In genomic region chr9:7811679-7812078, GRCh38 we compare ENCODE assay signal across 15 cellular contexts. TPM values are rescaled to one million over a fixed set of nuclear protein-coding genes. Genes with fewer than 3 reads are reported as not detected.
DNase-seq lines count a peak whose midpoint lies in the region; ATAC-seq lines count a peak whose summit lies in the region.
"Had no signal": no experiment of that assay in that cellular context is flagged by ENCODE, and none has a peak within 500 bp of the region (broad histone marks: within the 10 kb centered on the region; RNA-seq: fewer than 3 reads in every experiment).

No MANE protein-coding gene starts in this region.

- no peaks in the 10 kb centered on the region for H3K36me3 ChIP-seq in CD8-positive, alpha-beta memory T cell (ENCODE audit: insufficient read depth, low read length)

- no peak overlapping the region for H3K27ac Mint-ChIP-seq in CD8-positive, alpha-beta memory T cell

- no peaks in the 10 kb centered on the region for H3K27me3 ChIP-seq in CD8-positive, alpha-beta memory T cell (ENCODE audit: insufficient read depth, low read length, poor library complexity, severe bottlenecking)

- H3K27me3 Mint-ChIP-seq in CD8-positive, alpha-beta memory T cell: peaks cover 3 to 18% of the 10 kb centered on the region in 2 donors

- DNase-seq in NCI-H2171 treated with DMSO at 0.1 percent for 48 hours (lab: John Stamatoyannopoulos, UW) (peak; percentile 2), NCI-H2171 (lab: John Stamatoyannopoulos, UW) (no peak), DMS79 treated with DMSO at 0.1 percent for 48 hours (lab: John Stamatoyannopoulos, UW) (peak; percentile 79), NCI-H69 (lab: John Stamatoyannopoulos, UW) (peak; percentile 89), retina (peak; percentile 17)
- DNase-seq in CD8-positive, alpha-beta memory T cell: no peak
- DNase-seq: Caco-2; NCI-H187 treated with DMSO at 0.1 percent for 48 hours; NCI-H446; NK-92 treated with Interleukin-12 subunit alpha and Interleukin-12 subunit beta, amount 100 ng/mL, for 24 hours; PC-9 had no signal

- H3K36me3 Mint-ChIP-seq in CD8-positive, alpha-beta memory T cell: no peaks in the 10 kb centered on the region

- POLR2A ChIA-PET in CD8-positive, alpha-beta memory T cell (lab: Charles Lee): no interaction called here

- H3K9me3 Mint-ChIP-seq in CD8-positive, alpha-beta memory T cell: no peaks in the 10 kb centered on the region

- ATAC-seq in GM18868 (IDR thresholded peaks at IDR 0.05; ENCODE audit: unreplicated experiment) (no peak), GM21447 (IDR thresholded peaks at IDR 0.05; ENCODE audit: unreplicated experiment) (no peak)
- ATAC-seq: K562 had no signal

- H3K4me3 Mint-ChIP-seq in CD8-positive, alpha-beta memory T cell: no peak overlapping the region

- H3K4me3 ChIP-seq in CD8-positive, alpha-beta memory T cell (ENCODE audit: low read length): no peak overlapping the region
- H3K4me3 ChIP-seq: K562, PC-9 had no signal

- H3K4me1 Mint-ChIP-seq in CD8-positive, alpha-beta memory T cell: no peaks in the 10 kb centered on the region

- CTCF ChIA-PET in CD8-positive, alpha-beta memory T cell (lab: Charles Lee): no interaction called here

- no peaks in the 10 kb centered on the region for H3K4me1 ChIP-seq in CD8-positive, alpha-beta memory T cell (ENCODE audit: insufficient read depth, low read length)
- H3K4me1 ChIP-seq: Caco-2 had no signal

- H3K27ac ChIP-seq in CD8-positive, alpha-beta memory T cell (ENCODE audit: low read depth, low read length): no peak overlapping the region
- H3K27ac ChIP-seq: C4-2B, PC-9 had no signal

- H3K9me3 ChIP-seq in CD8-positive, alpha-beta memory T cell (ENCODE audit: low read length): no peaks in the 10 kb centered on the region
- H3K9me3 ChIP-seq: Caco-2 had no signal

RNA-seq across cellular contexts. Expression of gene DMAC1, which starts 12.1 kb away (rescaled TPM):
- total RNA-seq in CD8-positive, alpha-beta memory T cell: 10 to 100 TPM; 52.4 to 53.0 TPM
- polyA plus RNA-seq in CD8-positive, alpha-beta memory T cell: 49.0 TPM

Comparison
In these comparisons a context has a peak if more than half of its experiments do, and no peak if none do; other contexts are left out.
1. DNase-seq: peak in NCI-H2171 treated with DMSO at 0.1 percent for 48 hours (single experiment), DMS79 treated with DMSO at 0.1 percent for 48 hours (single experiment), NCI-H69 (single experiment) and retina (single experiment); none in NCI-H2171 (single experiment) and CD8-positive, alpha-beta memory T cell (0 of 5).